ENCODE assay signal across 9 cellular contexts in genomic region chr13:23890225-23890607, GRCh38. TPM values are rescaled to one million over a fixed set of nuclear protein-coding genes. Genes with fewer than 3 reads are reported as not detected.
DNase-seq lines count a peak whose midpoint lies in the region; ATAC-seq, FAIRE-seq and TF ChIP-seq lines count a peak whose summit lies in the region.
"Not testable (repeated sequence)": the region's sequence is repeated elsewhere in the genome, so short reads cannot be mapped to it uniquely, and the experiment has no call there.
"Had no signal": no experiment of that assay in that cellular context is flagged by ENCODE, and none has a peak within 500 bp of the region (broad histone marks: within the 10 kb centered on the region; RNA-seq: fewer than 3 reads in every experiment).

No MANE protein-coding gene starts in this region.

- not testable (repeated sequence) for H3K9me1 ChIP-seq in K562 (ENCODE audit: control insufficient read depth, insufficient read depth, low read length)

- peak; percentile 47 for TF ChIP-seq CTCF in DND-41 (IDR thresholded peaks at IDR 0.05; ENCODE audit: borderline replicate concordance, extremely low read depth, low read length, poor library complexity, severe bottlenecking)
- peak; percentile 54 for TF ChIP-seq CTCF in HFFc6 (IDR thresholded peaks at IDR 0.05)
- TF ChIP-seq CTCF in WERI-Rb-1 (IDR thresholded peaks at IDR 0.05; ENCODE audit: low read depth, low read length) = peak; percentile 71
- TF ChIP-seq CTCF in K562 (IDR thresholded peaks at IDR 0.05 in 2 of 3, conservative IDR thresholded peaks at IDR 0.05 in 1 of 3; ENCODE audit: insufficient read depth in 2 of 3, low read depth in 1 of 3, low read length in 3 of 3) = peak; percentile 10 to 44 (median 20); a peak in 2 of 6 replicates
- peak in 1 of 2 donors; percentile 30 for TF ChIP-seq CTCF in fibroblast of lung (conservative IDR thresholded peaks at IDR 0.05 in 1 of 2, IDR thresholded peaks at IDR 0.05 in 1 of 2; ENCODE audit: low read depth in 1 of 2, low read length in 2 of 2)
- not testable (repeated sequence) for TF ChIP-seq CTCF in natural killer cell (IDR thresholded peaks at IDR 0.05); thoracic aorta (IDR thresholded peaks at IDR 0.05)

- H3K9ac ChIP-seq in DND-41 (ENCODE audit: low read depth, low read length) = peak overlapping the region; percentile 70; the same call in 1 of the 2 replicates
- not testable (repeated sequence) for H3K9ac ChIP-seq in K562 (ENCODE audit: insufficient read depth in 1 of 2, low read depth in 2 of 2, low read length in 2 of 2); fibroblast of lung (ENCODE audit: insufficient read depth, low read length)

- not testable (repeated sequence) for H3K36me3 Mint-ChIP-seq in HFFc6 (ENCODE audit: low read depth); natural killer cell

- POLR2A ChIA-PET in K562 (lab: Yijun Ruan, JAX) = not testable (repeated sequence)

- DNase-seq in DND-41; HFFc6; K562 (ENCODE audit: extremely low read depth in 1 of 4, low spot score in 3 of 4); fibroblast of lung (ENCODE audit: low read depth in 2 of 2); natural killer cell; thoracic aorta (ENCODE audit: low spot score): not testable (repeated sequence)
- DNase-seq in NCI-H748 (lab: John Stamatoyannopoulos, UW; ENCODE audit: unreplicated experiment) (peak; percentile 61), WERI-Rb-1 (peak; percentile 41)

- H3K9me3 ChIP-seq in DND-41 (ENCODE audit: insufficient read depth, low read length, severe bottlenecking); WERI-Rb-1 (ENCODE audit: severe bottlenecking); K562 (replicated peaks; ENCODE audit: control insufficient read depth, insufficient read depth, low read depth, low read length); fibroblast of lung (ENCODE audit: control insufficient read depth, insufficient read depth, low read depth, low read length); thoracic aorta: not testable (repeated sequence)

- H3K79me2 ChIP-seq in DND-41 (ENCODE audit: insufficient read depth, low read length) = not testable (repeated sequence)
- peaks cover 11% of the 10 kb centered on the region; the same call in 2 of the 3 replicates for H3K79me2 ChIP-seq in K562 (ENCODE audit: control insufficient read depth, insufficient read depth, low read length)
- H3K79me2 ChIP-seq in fibroblast of lung (ENCODE audit: control insufficient read depth, insufficient read depth, low read length) = peaks cover 18% of the 10 kb centered on the region

- H2AFZ ChIP-seq in DND-41 (ENCODE audit: low read depth, low read length) = peak overlapping the region; percentile 94
- H2AFZ ChIP-seq in K562 (ENCODE audit: low read depth, low read length) = peak overlapping the region; percentile 93
- H2AFZ ChIP-seq in fibroblast of lung (ENCODE audit: low read length) = peak overlapping the region; percentile 2

- peak overlapping the region; percentile 94 for H3K4me2 ChIP-seq in DND-41 (ENCODE audit: insufficient read depth, low read length)
- peak overlapping the region; percentile 89 for H3K4me2 ChIP-seq in K562 (ENCODE audit: insufficient read depth, low read length)
- peak overlapping the region; percentile 60 for H3K4me2 ChIP-seq in fibroblast of lung (ENCODE audit: extremely low read depth, insufficient read depth, low read length)

- H3K36me3 ChIP-seq in DND-41 (ENCODE audit: insufficient read depth, low read length); WERI-Rb-1; K562 (ENCODE audit: control insufficient read depth, insufficient read depth, low read length); fibroblast of lung (ENCODE audit: control insufficient read depth, insufficient read depth, low read length); thoracic aorta: not testable (repeated sequence)

- H4K20me1 ChIP-seq in DND-41 (ENCODE audit: insufficient read depth, low read length); K562 (replicated peaks; ENCODE audit: control insufficient read depth, insufficient read depth, low read length); fibroblast of lung (ENCODE audit: control insufficient read depth, extremely low read depth, insufficient read depth, low read length): not testable (repeated sequence)

- H3K4me3 Mint-ChIP-seq in HFFc6 (peak overlapping the region; percentile 86), natural killer cell (peak overlapping the region; percentile 98)

- not testable (repeated sequence) for H3K27me3 ChIP-seq in DND-41 (ENCODE audit: insufficient read depth, low read length, poor library complexity); WERI-Rb-1 (ENCODE audit: insufficient read depth, low read depth, severe bottlenecking); K562 (ENCODE audit: control insufficient read depth in 2 of 2, insufficient read depth in 2 of 2, low read length in 2 of 2); fibroblast of lung (ENCODE audit: control insufficient read depth, insufficient read depth, low read length); thoracic aorta (replicated peaks; ENCODE audit: insufficient read depth)

- TF ChIP-seq EP300 in K562 (IDR thresholded peaks at IDR 0.05; ENCODE audit: low read length) = not testable (repeated sequence)

- H3K4me1 ChIP-seq in DND-41 (ENCODE audit: insufficient read depth, low read length) (peaks cover 29% of the 10 kb centered on the region), thoracic aorta (ENCODE audit: control insufficient read depth in 1 of 2, low read depth in 2 of 2) (peaks cover 6 to 12% of the 10 kb centered on the region in 2 donors)
- H3K4me1 ChIP-seq in K562 (replicated peaks in 1 of 2; ENCODE audit: control insufficient read depth in 2 of 2, insufficient read depth in 2 of 2, low read length in 2 of 2); fibroblast of lung (ENCODE audit: control insufficient read depth, extremely low read depth, insufficient read depth, low read length): not testable (repeated sequence)

- not testable (repeated sequence) for ATAC-seq in DND-41 (ENCODE audit: insufficient read depth, low read depth); natural killer cell; thoracic aorta (ENCODE audit: insufficient number of reproducible peaks, low FRiP score, low read depth)
- ATAC-seq in K562 = peak; percentile 57

- not testable (repeated sequence) for H3K27ac ChIP-seq in DND-41 (ENCODE audit: low read length); K562 (ENCODE audit: extremely low read depth, low read depth, low read length); fibroblast of lung (ENCODE audit: insufficient read depth, low read length); thoracic aorta
- H3K27ac ChIP-seq in WERI-Rb-1 = peak overlapping the region; percentile 78

- H3K4me1 Mint-ChIP-seq in HFFc6 (ENCODE audit: low read depth) (peaks cover 26% of the 10 kb centered on the region), natural killer cell (peaks cover 21% of the 10 kb centered on the region in 2 donors)

- FAIRE-seq in K562 (lab: Jason Lieb, UNC) = peak; percentile 56

- CTCF ChIA-PET in K562 (lab: Yijun Ruan, JAX; ENCODE audit: low intra/inter-chr PET ratio) = not testable (repeated sequence)

- H3K9me3 Mint-ChIP-seq in HFFc6, natural killer cell: not testable (repeated sequence)

- not testable (repeated sequence) for BruUV-seq in K562 (replicated peaks; lab: Mats Ljungman, UMichigan)

- H3K4me3 ChIP-seq in DND-41 (ENCODE audit: low read depth in 1 of 2, low read length in 2 of 2) (peak overlapping the region in 1 of 2 experiments; percentile 97; a peak in 1 of 4 replicates), WERI-Rb-1 (ENCODE audit: low read depth, low read length) (peak overlapping the region; percentile 80), fibroblast of lung (replicated peaks in 1 of 4; ENCODE audit: control extremely low read depth in 1 of 4, insufficient read depth in 1 of 4, low read depth in 3 of 4, low read length in 4 of 4) (peak overlapping the region; percentile 81 to 97 (median 91)), thoracic aorta (peak overlapping the region; percentile 84)
- not testable (repeated sequence) for H3K4me3 ChIP-seq in K562

- not testable (repeated sequence) for TF ChIP-seq POLR2A in K562 (conservative IDR thresholded peaks at IDR 0.05)

- TF ChIP-seq RAD21 in K562 (CRISPR knock-in tag; conservative IDR thresholded peaks at IDR 0.05 in 1 of 2, IDR thresholded peaks at IDR 0.05 in 1 of 2) = peak in 1 of 2 experiments; percentile 49; a peak in 3 of 4 replicates

- peak overlapping the region; percentile 72 for H3K27ac Mint-ChIP-seq in HFFc6
- peak overlapping the region in 1 of 2 donors; percentile 96 for H3K27ac Mint-ChIP-seq in natural killer cell

- in situ Hi-C loops in K562 (cut with MboI) = loop anchor here (10.0 kb wide), 1 partner anchor 425 kb away; no protein-coding TSS in a partner anchor

- intact Hi-C loops in K562 (cut with micrococcal nuclease) = loop anchor here (10.0 kb wide), 1 partner anchor 425 kb away; no protein-coding TSS in a partner anchor
- intact Hi-C loops in natural killer cell (cut with micrococcal nuclease) = not testable (repeated sequence)

- H3K27me3 Mint-ChIP-seq in HFFc6 (ENCODE audit: insufficient read depth); natural killer cell (ENCODE audit: low read depth in 2 of 2): not testable (repeated sequence)

- 11% methylated on average over 2 of the region's 5 CpGs for WGBS in K562 (ENCODE audit: insufficient coverage, low coverage, missing lambda C conversion rate)

RNA-seq across cellular contexts. Expression of gene MIPEP, which starts 1.0 kb away (rescaled TPM):
- total RNA-seq in HFFc6 (2021; fragmentation: NEBNext Ultra II Directional; extraction: Animal tissue kit (Norgen Biotek cat#: 25700)) = 10 to 100 TPM; 11.3 to 15.6 (median 13.1) TPM
- total RNA-seq in K562 (2011; cell fraction: chromatin; rRNA removed; ENCODE audit: low replicate concordance) = 9.8 and 11.3 TPM in 2 replicates
- total RNA-seq in K562 (2011; cell fraction: nucleolus; rRNA removed) = 12.8 and 12.9 TPM in 2 replicates
- total RNA-seq in K562 (2011; cell fraction: nucleoplasm; rRNA removed) = 9.3 and 10.2 TPM in 2 replicates
- total RNA-seq in K562 (2014; rRNA removed) (12.9 and 15.3 TPM in 2 replicates), K562 (2014; rRNA removed; fragmentation: Illumina TruSeq; extraction: Trizol) (14.2 and 14.7 TPM in 2 replicates), K562 (2015; rRNA removed; fragmentation: Illumina TruSeq; extraction: Trizol) (13.1 and 13.3 TPM in 2 replicates), K562 (2021) (15.2 and 17.4 TPM in 2 replicates), fibroblast of lung (71.1 and 92.5 TPM in 2 replicates), natural killer cell (10 to 100 TPM in 1 of 3 donors, 1 to 10 TPM in 2; 9.7 to 10.1 (median 9.7) TPM), thoracic aorta (10 to 100 TPM; 11.6 to 12.0 TPM)
- polyA plus RNA-seq in K562 (2011; rRNA removed) (15.5 and 19.3 TPM in 2 replicates), K562 (2014; fragmentation: Illumina TruSeq; extraction: Trizol) (11.2 and 11.7 TPM in 2 replicates), K562 (2014; fragmentation: Nextera tagmentation; extraction: Ambion mirVana) (1 to 10 TPM; 1.7 to 5.6 TPM), K562 (2014; rRNA removed) (10.4 and 16.0 TPM in 2 replicates), fibroblast of lung (71.1 and 90.0 TPM in 2 replicates)
- 9.8 and 11.4 TPM in 2 replicates for polyA plus RNA-seq in K562 (2011; cell fraction: cytosol; rRNA removed)
- 10.6 and 11.3 TPM in 2 replicates for polyA plus RNA-seq in K562 (2011; cell fraction: nucleus; rRNA removed)
- polyA plus RNA-seq in K562 (2012) = 10.8 and 21.2 TPM in 2 replicates
- polyA minus RNA-seq in K562 (2011; rRNA and poly(A)+ RNA removed) = 18.9 and 21.8 TPM in 2 replicates
- 4.3 and 7.6 TPM in 2 replicates for polyA minus RNA-seq in K562 (2011; cell fraction: cytosol; rRNA and poly(A)+ RNA removed)
- 12.8 and 12.9 TPM in 2 replicates for polyA minus RNA-seq in K562 (2011; cell fraction: nucleus; rRNA and poly(A)+ RNA removed)
- polyA plus RNA-seq in fibroblast of lung (2012) = 83.8 and 96.4 TPM in 2 replicates
- 19.4 and 33.1 TPM in 2 replicates for polyA minus RNA-seq in fibroblast of lung (ENCODE audit: low replicate concordance)

RNA-seq across cellular contexts. Expression of gene C1QTNF9B, which starts 7.1 kb away (rescaled TPM):
- under 1 TPM in 2 of 6 experiments, not detected in 4; 0.25 to 0.27 TPM for total RNA-seq in HFFc6 (2021; fragmentation: NEBNext Ultra II Directional; extraction: Animal tissue kit (Norgen Biotek cat#: 25700))
- 0.62 and 0.90 TPM in 2 replicates for total RNA-seq in K562 (2011; cell fraction: chromatin; rRNA removed; ENCODE audit: low replicate concordance)
- 0.39 TPM in 1 of 2 replicates, not detected in the other for total RNA-seq in K562 (2011; cell fraction: nucleolus; rRNA removed)
- total RNA-seq in K562 (2011; cell fraction: nucleoplasm; rRNA removed) = 0.44 TPM in 1 of 2 replicates, not detected in the other
- total RNA-seq in K562 (2014; rRNA removed) (0.32 TPM in 1 of 2 replicates, not detected in the other), K562 (2014; rRNA removed; fragmentation: Illumina TruSeq; extraction: Trizol) (0.19 and 0.22 TPM in 2 replicates), K562 (2015; rRNA removed; fragmentation: Illumina TruSeq; extraction: Trizol) (not detected in 2 replicates), K562 (2021) (0.25 and 0.38 TPM in 2 replicates), fibroblast of lung (0.51 and 0.83 TPM in 2 replicates), natural killer cell (not detected), thoracic aorta (not detected)
- polyA plus RNA-seq in K562 (2011; rRNA removed) (not detected in 2 replicates), K562 (2014; fragmentation: Illumina TruSeq; extraction: Trizol) (0.50 and 0.55 TPM in 2 replicates), K562 (2014; fragmentation: Nextera tagmentation; extraction: Ambion mirVana) (under 1 TPM in 1 of 2 experiments, not detected in 1; 0.14 TPM), K562 (2014; rRNA removed) (0.42 and 0.94 TPM in 2 replicates), fibroblast of lung (0.96 and 1.1 TPM in 2 replicates)
- not detected in 2 replicates for polyA plus RNA-seq in K562 (2011; cell fraction: cytosol; rRNA removed)
- polyA plus RNA-seq in K562 (2011; cell fraction: nucleus; rRNA removed) = 0.16 TPM in 1 of 2 replicates, not detected in the other
- polyA plus RNA-seq in K562 (2012) = 0.52 and 2.0 TPM in 2 replicates
- 0.30 TPM in 1 of 2 replicates, not detected in the other for polyA minus RNA-seq in K562 (2011; rRNA and poly(A)+ RNA removed)
- not detected in 2 replicates for polyA minus RNA-seq in K562 (2011; cell fraction: cytosol; rRNA and poly(A)+ RNA removed)
- polyA minus RNA-seq in K562 (2011; cell fraction: nucleus; rRNA and poly(A)+ RNA removed) = not detected in 2 replicates
- 0.83 and 0.91 TPM in 2 replicates for polyA plus RNA-seq in fibroblast of lung (2012)
- not detected in 2 replicates for polyA minus RNA-seq in fibroblast of lung (ENCODE audit: low replicate concordance)
- total RNA-seq: T-helper 2 cell treated with Interferon-gamma antibody and Interleukin-4, amounts not matched to agents 100 ng/mL and 5 ng/mL, for 36 hours had no signal

Comparison
In these comparisons a context has a peak if more than half of its experiments do, and no peak if none do; other contexts are left out.
1. H2AFZ ChIP-seq: peak in every context shown above with its lines; median percentile 94 in DND-41; 93 in K562; 2 in fibroblast of lung.